8 cellular contexts compared by ENCODE assay signal in the genomic region with DNA sequence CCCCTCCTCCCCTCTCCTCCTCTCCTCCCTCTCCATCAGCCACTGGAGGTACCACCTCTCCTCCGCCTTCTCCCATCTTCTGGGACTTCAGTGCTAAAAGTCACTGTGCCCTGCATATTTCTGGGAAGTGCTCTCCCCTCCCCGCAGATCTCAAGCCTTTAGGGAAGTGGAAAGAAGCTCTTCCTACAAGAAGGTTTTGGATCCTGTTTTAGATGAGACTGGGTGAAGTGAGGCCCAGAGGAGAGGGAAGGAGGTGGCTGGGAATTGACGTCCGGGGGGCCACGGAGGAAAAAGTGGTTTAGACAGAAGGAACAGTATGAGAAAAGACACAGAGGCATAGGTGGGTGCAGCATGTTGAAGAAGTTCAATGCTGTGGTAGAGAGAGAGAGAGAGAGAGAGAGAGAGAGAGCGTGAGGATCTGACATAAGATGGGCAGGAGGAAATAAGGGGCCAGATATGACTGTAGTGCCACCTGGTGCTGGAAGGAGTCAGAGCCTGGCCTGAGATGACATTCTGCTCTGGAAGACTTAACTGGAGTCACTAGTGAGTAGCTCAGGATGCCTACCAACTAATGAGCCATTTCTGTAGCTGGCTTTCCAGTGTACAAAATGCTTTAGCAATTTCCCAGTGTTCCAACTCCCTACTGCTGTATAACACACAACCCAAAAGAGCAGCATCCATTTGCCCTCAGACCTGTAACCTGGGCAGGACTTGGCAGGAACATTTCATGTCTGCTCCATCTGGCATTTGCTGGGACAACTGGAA. TPM values are rescaled to one million over a fixed set of nuclear protein-coding genes. Genes with fewer than 3 reads are reported as not detected.
DNase-seq lines count a peak whose midpoint lies in the region; ATAC-seq, FAIRE-seq and TF ChIP-seq lines count a peak whose summit lies in the region.

No MANE protein-coding gene starts in this region.

- peak; percentile 82 for TF ChIP-seq CTCF in GM12873 (IDR thresholded peaks at IDR 0.05; ENCODE audit: insufficient read depth, low read depth, low read length, missing control alignments)
- peak; percentile 89 for TF ChIP-seq CTCF in LNCAP (IDR thresholded peaks at IDR 0.05)
- TF ChIP-seq CTCF in bronchial epithelial cell (IDR thresholded peaks at IDR 0.05; ENCODE audit: insufficient read depth, low read length, severe bottlenecking) = peak; percentile 89
- TF ChIP-seq CTCF in kidney epithelial cell (IDR thresholded peaks at IDR 0.05; ENCODE audit: insufficient read depth, low read length, poor library complexity, severe bottlenecking) = peak; percentile 76

- H3K36me3 ChIP-seq in bronchial epithelial cell (ENCODE audit: control insufficient read depth, insufficient read depth, low read length) (no peaks in the 10 kb centered on the region), kidney epithelial cell (ENCODE audit: control insufficient read depth, insufficient read depth, low read length) (no peaks in the 10 kb centered on the region)

- ATAC-seq in stimulated activated effector memory CD8-positive, alpha-beta T cell treated with anti-CD3 and anti-CD28 coated beads, Interleukin-12 subunit alpha, Interleukin-12 subunit beta, amount 100 ng/mL, for 72 hours = peak; percentile 85
- ATAC-seq in HG03378 (IDR thresholded peaks at IDR 0.05; ENCODE audit: unreplicated experiment) = no peak

- no peak overlapping the region for H3K4me3 Mint-ChIP-seq in stimulated activated effector memory CD8-positive, alpha-beta T cell treated with anti-CD3 and anti-CD28 coated beads, Interleukin-12 subunit alpha, Interleukin-12 subunit beta, amount 100 ng/mL, for 72 hours

- H3K4me3 ChIP-seq in bronchial epithelial cell (ENCODE audit: low read depth, low read length) (no peak overlapping the region), kidney epithelial cell (ENCODE audit: low read depth, low read length) (no peak overlapping the region)

- no peak overlapping the region for H3K27ac Mint-ChIP-seq in stimulated activated effector memory CD8-positive, alpha-beta T cell treated with anti-CD3 and anti-CD28 coated beads, Interleukin-12 subunit alpha, Interleukin-12 subunit beta, amount 100 ng/mL, for 72 hours

- no peaks in the 10 kb centered on the region for H3K27me3 ChIP-seq in bronchial epithelial cell (ENCODE audit: control insufficient read depth, insufficient read depth, low read length)
- no peaks in the 10 kb centered on the region for H3K27me3 ChIP-seq in kidney epithelial cell (ENCODE audit: control insufficient read depth, insufficient read depth, low read length)

- peak; percentile 88 for FAIRE-seq in bronchial epithelial cell (lab: Jason Lieb, UNC)

- no peaks in the 10 kb centered on the region for H3K36me3 Mint-ChIP-seq in stimulated activated effector memory CD8-positive, alpha-beta T cell treated with anti-CD3 and anti-CD28 coated beads, Interleukin-12 subunit alpha, Interleukin-12 subunit beta, amount 100 ng/mL, for 72 hours

- DNase-seq in AG20443 (ENCODE audit: low spot score) (peak; percentile 86), SHP77 treated with DMSO at 0.1 percent for 48 hours (lab: John Stamatoyannopoulos, UW) (peak; percentile 7), bronchial epithelial cell (ENCODE audit: low read depth) (peak; percentile 74), kidney epithelial cell (ENCODE audit: low read depth) (no peak)
- no peak for DNase-seq in stimulated activated effector memory CD8-positive, alpha-beta T cell treated with anti-CD3 and anti-CD28 coated beads, Interleukin-12 subunit alpha, Interleukin-12 subunit beta, amount 100 ng/mL, for 72 hours (ENCODE audit: low spot score in 2 of 2)

- no peaks in the 10 kb centered on the region for H3K4me1 Mint-ChIP-seq in stimulated activated effector memory CD8-positive, alpha-beta T cell treated with anti-CD3 and anti-CD28 coated beads, Interleukin-12 subunit alpha, Interleukin-12 subunit beta, amount 100 ng/mL, for 72 hours

- H3K9me3 Mint-ChIP-seq in stimulated activated effector memory CD8-positive, alpha-beta T cell treated with anti-CD3 and anti-CD28 coated beads, Interleukin-12 subunit alpha, Interleukin-12 subunit beta, amount 100 ng/mL, for 72 hours = no peaks in the 10 kb centered on the region

RNA-seq across cellular contexts. Expression of a gene that starts 16.7 kb away (rescaled TPM):
- total RNA-seq in bronchial epithelial cell (5.0 and 8.2 TPM in 2 replicates), kidney epithelial cell (7.1 and 9.2 TPM in 2 replicates)

RNA-seq across cellular contexts. Expression of a gene that starts 24.8 kb away (rescaled TPM):
- total RNA-seq in bronchial epithelial cell (19.7 and 32.1 TPM in 2 replicates), kidney epithelial cell (216 and 226 TPM in 2 replicates)

Comparison
In these comparisons a context has a peak if more than half of its experiments do, and no peak if none do; other contexts are left out.
1. DNase-seq: peak in AG20443 (single experiment), SHP77 treated with DMSO at 0.1 percent for 48 hours (single experiment) and bronchial epithelial cell (single experiment); none in kidney epithelial cell (single experiment) and stimulated activated effector memory CD8-positive, alpha-beta T cell treated with anti-CD3 and anti-CD28 coated beads, Interleukin-12 subunit alpha, Interleukin-12 subunit beta, amount 100 ng/mL, for 72 hours (0 of 2).
2. Peak in every context shown above with its lines, with median percentiles within 50 percentile points of each other: CTCF ChIP-seq.